ENCODE assay signal across 7 cellular contexts in the genomic region with DNA sequence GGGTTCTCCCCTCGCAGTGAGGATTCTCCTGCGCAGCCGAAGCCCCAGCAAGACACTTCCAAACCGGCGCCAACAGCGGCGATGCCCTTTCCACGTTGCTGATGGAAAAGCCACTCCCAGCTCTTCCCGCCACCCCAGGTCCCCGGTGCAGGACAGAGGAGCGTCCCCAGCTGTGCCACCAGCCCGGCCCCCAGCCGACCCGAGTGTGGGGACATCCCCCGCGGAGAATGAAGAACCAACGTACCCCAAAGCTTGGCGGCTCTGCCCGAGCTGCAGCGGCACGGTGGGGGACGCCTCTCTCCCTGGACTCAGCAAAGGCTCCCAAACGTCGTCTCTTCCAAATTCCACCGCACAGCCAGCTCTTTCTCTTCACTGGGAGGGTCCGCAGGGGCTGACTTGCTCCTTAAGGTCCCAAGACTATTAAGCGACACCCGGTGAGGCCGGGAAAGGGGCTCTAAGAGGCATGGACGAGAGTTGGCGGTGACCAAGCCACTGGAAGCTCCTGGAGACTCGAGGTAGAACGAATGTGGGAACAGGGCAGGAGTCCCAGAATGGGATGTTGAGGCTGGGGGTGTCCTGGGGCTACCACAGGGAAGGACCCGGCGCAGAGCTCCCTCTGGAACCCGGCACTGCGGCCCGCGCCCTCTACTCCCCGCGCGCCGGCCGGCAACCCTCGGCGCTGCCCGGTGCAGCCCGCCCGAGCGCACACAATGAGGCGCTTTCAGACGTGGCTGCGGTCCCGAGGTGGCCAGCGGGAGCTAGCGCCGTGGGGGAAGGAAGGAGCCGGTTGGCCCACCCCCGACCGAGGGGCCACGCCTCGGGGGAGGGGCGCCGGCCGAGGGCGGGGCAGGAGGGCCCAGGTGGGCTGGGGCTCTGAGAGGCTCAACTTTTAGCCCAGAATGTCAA. TPM values are rescaled to one million over a fixed set of nuclear protein-coding genes. Genes with fewer than 3 reads are reported as not detected.
A peak's percentile ranks its signal among the peaks of the same experiment; 100 is the strongest.
DNase-seq lines count a peak whose midpoint lies in the region; ATAC-seq and TF ChIP-seq lines count a peak whose summit lies in the region.

A gene (minus strand): TSS at position 746 of the 906 bp plus-strand sequence. CDS start 15,613 bp downstream, outside the sequence.

- H3K9me3 Mint-ChIP-seq in dendritic cell treated with granulocyte-macrophage colony-stimulating factor and Interleukin-4, amounts not matched to agents 40 ng/mL and 50 ng/mL, for 4 days, result no peaks in the 10 kb centered on the region

- no peaks in the 10 kb centered on the region for H3K9me2 ChIP-seq in PC-9 (ENCODE audit: insufficient read depth)

- peak; percentile 65 for ATAC-seq in GM21825 (IDR thresholded peaks at IDR 0.05; ENCODE audit: unreplicated experiment)
- peak; percentile 65 to 81 for ATAC-seq in lower lobe of right lung

- H3K27me3 Mint-ChIP-seq in dendritic cell treated with granulocyte-macrophage colony-stimulating factor and Interleukin-4, amounts not matched to agents 40 ng/mL and 50 ng/mL, for 4 days, result peaks cover 61% of the 10 kb centered on the region

- peak within 1 kb of the TSS; percentile 48 for H3K4me3 ChIP-seq in GM12865 (ENCODE audit: low read depth, low read length)
- peak within 1 kb of the TSS; percentile 63 for H3K4me3 ChIP-seq in PC-9
- peak within 1 kb of the TSS; percentile 42 for H3K4me3 ChIP-seq in lower lobe of right lung

- H3F3A ChIP-seq in PC-9 (ENCODE audit: insufficient read depth, low read depth), result peaks cover 25% of the 10 kb centered on the region; the same call in 1 of the 2 replicates

- H3K4me1 ChIP-seq in PC-9 (replicated peaks; ENCODE audit: insufficient read depth), result peaks cover 20% of the 10 kb centered on the region
- H3K4me1 ChIP-seq in lower lobe of right lung, result peaks cover 12% of the 10 kb centered on the region

- peaks cover 8% of the 10 kb centered on the region for H3K4me1 Mint-ChIP-seq in dendritic cell treated with granulocyte-macrophage colony-stimulating factor and Interleukin-4, amounts not matched to agents 40 ng/mL and 50 ng/mL, for 4 days (ENCODE audit: low read depth)

- BruUV-seq in PC-9 (replicated peaks; lab: Mats Ljungman, UMichigan), result no TSS peak

- H3K27me3 ChIP-seq in PC-9 (ENCODE audit: insufficient read depth, low read depth) (no peaks in the 10 kb centered on the region), lower lobe of right lung (ENCODE audit: low read depth) (peaks cover 31% of the 10 kb centered on the region)

- H3K4me3 Mint-ChIP-seq in dendritic cell treated with granulocyte-macrophage colony-stimulating factor and Interleukin-4, amounts not matched to agents 40 ng/mL and 50 ng/mL, for 4 days, result peak within 1 kb of the TSS; percentile 26

- TF ChIP-seq CTCF in GM12865 (IDR thresholded peaks at IDR 0.05; ENCODE audit: insufficient read depth, low read depth, low read length, missing control alignments) (no peak), PC-9 (conservative IDR thresholded peaks at IDR 0.05) (no peak), lower lobe of right lung (IDR thresholded peaks at IDR 0.05) (no peak)

- H3K4me2 ChIP-seq in PC-9, result peak within 1 kb of the TSS; percentile 99

- POLR2A ChIA-PET in PC-9 (lab: Charles Lee; ENCODE audit: unreplicated experiment), result no interaction called here

- CTCF ChIA-PET in PC-9 (lab: Charles Lee), result interaction anchor here (0.5 to 1.1 kb wide), 3 partner anchors 10 to 22 kb away, joined by 3 to 4 read pairs (median 3); no protein-coding TSS in a partner anchor

- H2AFZ ChIP-seq in PC-9, result peak within 1 kb of the TSS; percentile 83

- H3K27ac ChIP-seq in PC-9 (no peak within 1 kb of the TSS), lower lobe of right lung (no peak within 1 kb of the TSS), temporal lobe (ENCODE audit: low read depth, low read length) (peak within 1 kb of the TSS; percentile 50)

- H3K9me3 ChIP-seq in PC-9 (ENCODE audit: insufficient read depth, low read depth), result no peaks in the 10 kb centered on the region
- no peaks in the 10 kb centered on the region for H3K9me3 ChIP-seq in lower lobe of right lung

- no peaks in the 10 kb centered on the region for H3K36me3 ChIP-seq in PC-9 (ENCODE audit: low read depth)
- H3K36me3 ChIP-seq in lower lobe of right lung, result no peaks in the 10 kb centered on the region

- intact Hi-C loops in PC-9 (cut with micrococcal nuclease; ENCODE audit: unreplicated experiment) (no loop called here), lower lobe of right lung (cut with DNase I) (no loop called here)
- intact Hi-C loops in dendritic cell treated with granulocyte-macrophage colony-stimulating factor and Interleukin-4, amounts not matched to agents 40 ng/mL and 50 ng/mL, for 4 days (cut with micrococcal nuclease), result no loop called here

- no peaks in the 10 kb centered on the region for H4K20me1 ChIP-seq in PC-9 (ENCODE audit: insufficient read depth)

- H3K79me2 ChIP-seq in PC-9 (ENCODE audit: low read depth), result no peaks in the 10 kb centered on the region

- H3K27ac Mint-ChIP-seq in dendritic cell treated with granulocyte-macrophage colony-stimulating factor and Interleukin-4, amounts not matched to agents 40 ng/mL and 50 ng/mL, for 4 days, result no peak within 1 kb of the TSS

- DNase-seq in GM12865 (ENCODE audit: low read depth) (peak; percentile 49), PC-9 (peak in 1 of 2 experiments; percentile 65), lower lobe of right lung (no peak), dedifferentiated amniotic fluid mesenchymal stem cell (ENCODE audit: extremely low spot score) (no peak)

- no peaks in the 10 kb centered on the region for H3K36me3 Mint-ChIP-seq in dendritic cell treated with granulocyte-macrophage colony-stimulating factor and Interleukin-4, amounts not matched to agents 40 ng/mL and 50 ng/mL, for 4 days (ENCODE audit: low read depth)

RNA-seq across cellular contexts. Expression of the gene that starts here (rescaled TPM):
- total RNA-seq in PC-9 (2021) (4.8 and 6.8 TPM in 2 replicates), lower lobe of right lung (2.5 TPM), temporal lobe (0.74 TPM)
